18 cellular contexts compared by ENCODE assay signal in genomic region chr12:30939234-30939633, GRCh38. TPM values are rescaled to one million over a fixed set of nuclear protein-coding genes. Genes with fewer than 3 reads are reported as not detected.
DNase-seq lines count a peak whose midpoint lies in the region; ATAC-seq and TF ChIP-seq lines count a peak whose summit lies in the region.
"Had no signal": no experiment of that assay in that cellular context is flagged by ENCODE, and none has a peak within 500 bp of the region (broad histone marks: within the 10 kb centered on the region; RNA-seq: fewer than 3 reads in every experiment).

No MANE protein-coding gene starts in this region.

- H3K36me3 ChIP-seq in upper lobe of left lung: no peaks in the 10 kb centered on the region

- no peak for TF ChIP-seq POLR2A in upper lobe of left lung (IDR thresholded peaks at IDR 0.05)

- H3K4me3 ChIP-seq in coronary artery (no peak overlapping the region), upper lobe of left lung (no peak overlapping the region)

- WGBS in upper lobe of left lung, 2 donors: 76 to 90% methylated on average over 4 of the region's 4 CpGs

- no peak for TF ChIP-seq CTCF in coronary artery (IDR thresholded peaks at IDR 0.05)
- no peak for TF ChIP-seq CTCF in upper lobe of left lung (IDR thresholded peaks at IDR 0.05)

- no peaks in the 10 kb centered on the region for H3K27me3 ChIP-seq in upper lobe of left lung

- H3K9me3 ChIP-seq in upper lobe of left lung: no peaks in the 10 kb centered on the region

- H3K27ac ChIP-seq in coronary artery: no peak overlapping the region
- H3K27ac ChIP-seq in upper lobe of left lung: no peak overlapping the region

- DNase-seq in Daoy (ENCODE audit: low read depth) (peak; percentile 14), NCI-H2196 (lab: John Stamatoyannopoulos, UW; ENCODE audit: unreplicated experiment) (peak; percentile 49), coronary artery (ENCODE audit: low spot score) (peak; percentile 63), DMS114 treated with DMSO at 0.1 percent for 48 hours (lab: John Stamatoyannopoulos, UW; ENCODE audit: unreplicated experiment) (no peak), upper lobe of left lung (no peak)
- DNase-seq in stimulated activated CD4-positive, alpha-beta T cell treated with anti-CD3 and anti-CD28 coated beads, Interleukin-4, amount 100 ng/mL, for 4 hours: no peak
- DNase-seq: ACHN; CD4-positive, CD25-positive, alpha-beta regulatory T cell; GF-D8; H7; NCI-H1105; NCI-H1694 treated with DMSO at 0.1 percent for 48 hours; NCI-H2171 treated with DMSO at 0.1 percent for 48 hours; NCI-H524; NK-92 treated with Interleukin-12 subunit alpha and Interleukin-12 subunit beta, amount 100 ng/mL, for 24 hours had no signal

- ATAC-seq in HG02938 (IDR thresholded peaks at IDR 0.05; ENCODE audit: unreplicated experiment): peak; percentile 52
- ATAC-seq in upper lobe of left lung (ENCODE audit: low FRiP score in 2 of 2): no peak

- H3K4me1 ChIP-seq in upper lobe of left lung: no peaks in the 10 kb centered on the region

- TF ChIP-seq EP300 in upper lobe of left lung (IDR thresholded peaks at IDR 0.05): no peak

RNA-seq across cellular contexts. Expression of gene TSPAN11, which starts 12.7 kb away (rescaled TPM):
- total RNA-seq in Daoy (2014; rRNA removed; shearing (Covaris generic)): 0.15 TPM in 1 of 2 replicates, not detected in the other
- 1 to 10 TPM; 1.0 to 9.7 (median 3.5) TPM for total RNA-seq in upper lobe of left lung
- total RNA-seq: CD4-positive, CD25-positive, alpha-beta regulatory T cell; HT1080; SK-MEL-5 had no signal

Comparison
In these comparisons a context has a peak if more than half of its experiments do, and no peak if none do; other contexts are left out.
1. DNase-seq: peak in Daoy (single experiment), NCI-H2196 (single experiment) and coronary artery (single experiment); none in DMS114 treated with DMSO at 0.1 percent for 48 hours (single experiment), upper lobe of left lung (0 of 2) and stimulated activated CD4-positive, alpha-beta T cell treated with anti-CD3 and anti-CD28 coated beads, Interleukin-4, amount 100 ng/mL, for 4 hours (0 of 2).